In the genomic region with DNA sequence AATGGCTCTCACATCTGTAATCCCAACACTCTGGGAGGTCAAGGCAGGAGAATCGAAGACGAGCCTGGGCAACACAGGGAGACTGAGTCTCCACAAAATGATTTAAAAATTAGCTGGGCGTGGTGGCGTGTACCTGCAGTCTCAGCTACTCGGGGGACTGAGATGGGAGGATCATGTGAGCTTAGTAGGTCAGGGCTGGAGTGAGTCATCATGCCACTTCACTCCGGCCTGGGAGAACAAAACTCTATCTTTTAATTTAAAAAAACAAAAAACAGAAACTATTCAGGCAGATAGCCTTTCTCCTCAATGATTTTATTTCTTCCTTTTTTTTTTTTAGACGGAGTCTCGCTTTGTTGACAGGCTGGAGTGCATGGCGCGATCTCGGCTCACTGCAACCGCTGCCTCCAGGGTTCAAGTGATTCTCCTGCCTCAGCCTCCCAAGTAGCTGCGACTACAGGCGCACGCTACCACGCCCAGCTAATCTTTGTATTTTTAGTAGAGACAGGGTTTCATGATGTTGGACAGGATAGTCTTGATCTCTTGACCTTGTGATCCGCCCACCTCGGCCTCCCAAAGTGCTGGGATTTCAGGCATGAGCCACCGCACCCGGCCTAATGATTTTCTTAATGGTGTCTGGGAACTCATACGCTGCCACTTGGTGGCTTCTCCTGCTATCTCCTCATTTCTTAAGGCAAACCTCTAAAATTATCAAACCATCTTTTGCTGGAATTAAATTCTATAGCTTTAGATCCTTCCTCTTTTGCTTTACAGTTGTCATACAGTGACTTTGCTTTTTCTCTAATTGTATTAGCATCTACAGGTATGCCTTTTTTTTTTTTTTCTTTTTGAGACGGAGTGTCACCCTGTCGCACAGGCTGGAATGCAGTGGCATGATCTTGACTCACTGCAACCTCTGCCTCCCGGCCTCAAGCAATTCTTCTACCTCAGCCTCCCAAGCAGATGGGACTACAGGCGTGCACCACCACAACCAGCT, we compare ENCODE assay signal across 29 cellular contexts. TPM values are rescaled to one million over a fixed set of nuclear protein-coding genes. Genes with fewer than 3 reads are reported as not detected.
DNase-seq lines count a peak whose midpoint lies in the region; ATAC-seq, FAIRE-seq and TF ChIP-seq lines count a peak whose summit lies in the region.
"Had no signal": no experiment of that assay in that cellular context is flagged by ENCODE, and none has a peak within 500 bp of the region (broad histone marks: within the 10 kb centered on the region; RNA-seq: fewer than 3 reads in every experiment).

No MANE protein-coding gene starts in this region.

- POLR2A ChIA-PET in K562 (lab: Yijun Ruan, JAX) = interaction anchor here (0.9 to 1.6 kb wide), 5 partner anchors 9 to 23 kb away, joined by 3 to 5 read pairs (median 4); no protein-coding TSS in a partner anchor

- H3K27me3 ChIP-seq in K562 (ENCODE audit: control insufficient read depth in 2 of 2, insufficient read depth in 2 of 2, low read length in 2 of 2) (no peaks in the 10 kb centered on the region), testis (no peaks in the 10 kb centered on the region)
- H3K27me3 ChIP-seq: foreskin keratinocyte, heart right ventricle, uterus had no signal

- TF ChIP-seq CTCF in K562 (IDR thresholded peaks at IDR 0.05 in 2 of 3, conservative IDR thresholded peaks at IDR 0.05 in 1 of 3; ENCODE audit: insufficient read depth in 2 of 3, low read depth in 1 of 3, low read length in 3 of 3) (peak in 1 of 3 experiments; percentile 20; a peak in 1 of 6 replicates), testis (IDR thresholded peaks at IDR 0.05) (no peak)

- H3K4me3 ChIP-seq in K562 (no peak overlapping the region), testis (no peak overlapping the region)
- H3K4me3 ChIP-seq: heart right ventricle, lower lobe of right lung, mucosa of descending colon, uterus had no signal

- TF ChIP-seq EP300 in K562 (IDR thresholded peaks at IDR 0.05; ENCODE audit: low read length) = no peak

- ATAC-seq in K562 (peak; percentile 20; the same call in 2 of the 3 replicates), memory B cell (ENCODE audit: low read depth) (no peak)
- ATAC-seq: effector memory CD8-positive, alpha-beta T cell; foreskin keratinocyte; lower lobe of right lung; mucosa of descending colon; sciatic nerve had no signal

- H3K36me3 Mint-ChIP-seq in memory B cell = peaks cover 21% of the 10 kb centered on the region

- BruUV-seq in K562 (replicated peaks; lab: Mats Ljungman, UMichigan) = no TSS peak

- H3K79me2 ChIP-seq in K562 (ENCODE audit: control insufficient read depth, insufficient read depth, low read length) = peaks cover 61% of the 10 kb centered on the region

- in situ Hi-C loops in Caki2 (cut with HindIII; ENCODE audit: low pct_unique_long_range_greater_than_20kb, low sequenced_read_pairs) = no loop called here
- in situ Hi-C loops in K562 (cut with MboI) = no loop called here

- peaks cover 12 to 21% of the 10 kb centered on the region in 2 experiments; a peak in 3 of 5 replicates for H3K4me1 ChIP-seq in K562 (replicated peaks in 1 of 2; ENCODE audit: control insufficient read depth in 2 of 2, insufficient read depth in 2 of 2, low read length in 2 of 2)
- peaks cover 12% of the 10 kb centered on the region for H3K4me1 ChIP-seq in testis
- H3K4me1 ChIP-seq: foreskin keratinocyte, uterus had no signal

- H3K9me3 Mint-ChIP-seq in memory B cell = peaks cover 3% of the 10 kb centered on the region
- H3K9me3 Mint-ChIP-seq: effector memory CD8-positive, alpha-beta T cell; neural crest cell had no signal

- H3K36me3 ChIP-seq in K562 (ENCODE audit: control insufficient read depth, insufficient read depth, low read length) (no peaks in the 10 kb centered on the region; the same call in 2 of the 3 replicates), testis (ENCODE audit: low read depth, missing control alignments) (no peaks in the 10 kb centered on the region)
- H3K36me3 ChIP-seq: heart right ventricle, lower lobe of right lung, uterus had no signal

- H3K27ac ChIP-seq in K562 (ENCODE audit: extremely low read depth, low read depth, low read length) = no peak overlapping the region
- H3K27ac ChIP-seq in testis = no peak overlapping the region
- H3K27ac ChIP-seq: foreskin keratinocyte, heart right ventricle, KMS-11, lower lobe of right lung, uterus had no signal

- H3K27ac Mint-ChIP-seq in memory B cell = peak overlapping the region; percentile 74
- H3K27ac Mint-ChIP-seq: T-helper 1 cell treated with Interleukin-12 subunit alpha and Interleukin-12 subunit beta and Interleukin-4 antibody, amounts not matched to agents 30 μg/mL and 1 μg/mL, for 36 hours had no signal

- H3K9me3 ChIP-seq in K562 (replicated peaks; ENCODE audit: control insufficient read depth, insufficient read depth, low read depth, low read length) = no peaks in the 10 kb centered on the region
- H3K9me3 ChIP-seq in testis = no peaks in the 10 kb centered on the region
- H3K9me3 ChIP-seq: lower lobe of right lung, mucosa of descending colon, uterus had no signal

- H3K4me2 ChIP-seq in K562 (ENCODE audit: insufficient read depth, low read length) = no peak overlapping the region
- H3K4me2 ChIP-seq: KMS-11 had no signal

- H3K9me1 ChIP-seq in K562 (ENCODE audit: control insufficient read depth, insufficient read depth, low read length) = no peaks in the 10 kb centered on the region

- no peak for TF ChIP-seq RAD21 in K562 (CRISPR knock-in tag; conservative IDR thresholded peaks at IDR 0.05 in 1 of 2, IDR thresholded peaks at IDR 0.05 in 1 of 2)

- H3K4me3 Mint-ChIP-seq in memory B cell = no peak overlapping the region
- H3K4me3 Mint-ChIP-seq: effector memory CD8-positive, alpha-beta T cell; H9; neural crest cell; T-helper 1 cell treated with Interleukin-12 subunit alpha and Interleukin-12 subunit beta and Interleukin-4 antibody, amounts not matched to agents 30 μg/mL and 1 μg/mL, for 36 hours had no signal

- no peak for TF ChIP-seq POLR2A in K562 (conservative IDR thresholded peaks at IDR 0.05)
- no peak for TF ChIP-seq POLR2A in testis (IDR thresholded peaks at IDR 0.05)

- DNase-seq in Caki2 (ENCODE audit: low read depth) (peak; percentile 35), LHCN-M2 (ENCODE audit: low read depth) (peak; percentile 26), K562 (ENCODE audit: extremely low read depth in 1 of 4, low spot score in 3 of 4) (peak in 1 of 4 experiments; percentile 42), memory B cell (ENCODE audit: low spot score in 2 of 2) (no peak), NCI-H128 (lab: John Stamatoyannopoulos, UW; ENCODE audit: unreplicated experiment) (no peak), testis (no peak), middle frontal gyrus (ENCODE audit: extremely low spot score, low spot score) (no peak), NCI-H146 (lab: John Stamatoyannopoulos, UW) (no peak)
- DNase-seq: activated CD4-positive, alpha-beta T cell treated with anti-CD3 and anti-CD28 coated beads for 48 hours; activated CD8-positive, alpha-beta memory T cell treated with anti-CD3 and anti-CD28 coated beads for 24 hours; activated effector memory CD4-positive, alpha-beta T cell treated with anti-CD3 and anti-CD28 coated beads, Interleukin-2, amount 50 U/mL, for 16 hours; effector memory CD8-positive, alpha-beta T cell; foreskin keratinocyte; H9; heart right ventricle; lower lobe of right lung; mucosa of descending colon; NCI-H1436; NCI-H2107; NCI-H82; RPMI8226; stimulated activated CD4-positive, alpha-beta T cell treated with anti-CD3 and anti-CD28 coated beads, Interleukin-4, amount 100 ng/mL, for 4 hours; stimulated activated naive CD4-positive, alpha-beta T cell treated with Interleukin-2 at 50 U/mL for 16 hours; uterus had no signal

- H4K20me1 ChIP-seq in K562 (replicated peaks; ENCODE audit: control insufficient read depth, insufficient read depth, low read length) = no peaks in the 10 kb centered on the region

- H2AFZ ChIP-seq in K562 (ENCODE audit: low read depth, low read length) = no peak overlapping the region

- H3K4me1 Mint-ChIP-seq in memory B cell = peaks cover 33% of the 10 kb centered on the region
- H3K4me1 Mint-ChIP-seq: neural crest cell had no signal

- FAIRE-seq in K562 (lab: Jason Lieb, UNC) = no peak
- FAIRE-seq: colon had no signal

- no peak overlapping the region for H3K9ac ChIP-seq in K562 (ENCODE audit: insufficient read depth in 1 of 2, low read depth in 2 of 2, low read length in 2 of 2)
- H3K9ac ChIP-seq: KMS-11 had no signal

- CTCF ChIA-PET in K562 (lab: Yijun Ruan, JAX; ENCODE audit: low intra/inter-chr PET ratio) = no interaction called here

- intact Hi-C loops in K562 (cut with micrococcal nuclease) (no loop called here), testis (cut with DNase I; ENCODE audit: low total_unique reads) (no loop called here)

- no peaks in the 10 kb centered on the region for H3K27me3 Mint-ChIP-seq in memory B cell
- H3K27me3 Mint-ChIP-seq: effector memory CD8-positive, alpha-beta T cell had no signal

- 73% methylated on average over 25 of the region's 25 CpGs for WGBS in K562 (ENCODE audit: insufficient coverage, low coverage, missing lambda C conversion rate)
- WGBS in testis, 2 donors = 79 to 81% methylated on average over 25 of the region's 25 CpGs

TF ChIP-seq in K562, 482 proteins besides CTCF, POLR2A, EP300 and RAD21 (continues in another document):
- no peak for TF ChIP-seq PTRF (tag; IDR thresholded peaks at IDR 0.05)

RNA-seq across cellular contexts. Expression of a gene that starts 22.9 kb away (rescaled TPM):
- 20.6 and 27.6 TPM in 2 replicates for total RNA-seq in Caki2 (2014; rRNA removed; shearing (Covaris generic); ENCODE audit: low replicate concordance)
- total RNA-seq in LHCN-M2 (2014; rRNA removed) = 42.6 and 47.2 TPM in 2 replicates
- 26.8 TPM for polyA plus RNA-seq in LHCN-M2 (2012)
- 35.3 and 133 TPM in 2 replicates for total RNA-seq in K562 (2011; cell fraction: chromatin; rRNA removed; ENCODE audit: low replicate concordance)
- 16.7 and 26.2 TPM in 2 replicates for total RNA-seq in K562 (2011; cell fraction: nucleolus; rRNA removed)
- 38.6 and 52.0 TPM in 2 replicates for total RNA-seq in K562 (2011; cell fraction: nucleoplasm; rRNA removed)
- 25.3 and 28.2 TPM in 2 replicates for total RNA-seq in K562 (2014; rRNA removed)
- 38.8 and 43.1 TPM in 2 replicates for total RNA-seq in K562 (2014; rRNA removed; fragmentation: Illumina TruSeq; extraction: Trizol)
- 39.4 and 41.1 TPM in 2 replicates for total RNA-seq in K562 (2015; rRNA removed; fragmentation: Illumina TruSeq; extraction: Trizol)
- 38.8 and 44.7 TPM in 2 replicates for total RNA-seq in K562 (2021)
- 15.7 and 21.5 TPM in 2 replicates for polyA plus RNA-seq in K562 (2011; rRNA removed)
- 7.1 and 10.4 TPM in 2 replicates for polyA plus RNA-seq in K562 (2011; cell fraction: cytosol; rRNA removed)
- 17.2 and 19.5 TPM in 2 replicates for polyA plus RNA-seq in K562 (2011; cell fraction: nucleus; rRNA removed)
- polyA plus RNA-seq in K562 (2012) = 29.8 and 31.3 TPM in 2 replicates
- polyA plus RNA-seq in K562 (2014; fragmentation: Illumina TruSeq; extraction: Trizol) = 33.6 and 36.3 TPM in 2 replicates
- polyA plus RNA-seq in K562 (2014; fragmentation: Nextera tagmentation; extraction: Ambion mirVana) = 10 to 100 TPM; 27.3 to 33.3 TPM
- polyA plus RNA-seq in K562 (2014; rRNA removed) = 18.6 and 26.4 TPM in 2 replicates
- 32.2 and 34.9 TPM in 2 replicates for polyA minus RNA-seq in K562 (2011; rRNA and poly(A)+ RNA removed)
- 12.4 and 18.3 TPM in 2 replicates for polyA minus RNA-seq in K562 (2011; cell fraction: cytosol; rRNA and poly(A)+ RNA removed)
- polyA minus RNA-seq in K562 (2011; cell fraction: nucleus; rRNA and poly(A)+ RNA removed) = 21.5 and 27.9 TPM in 2 replicates
- 100 to 1,000 TPM; 181 to 293 TPM for total RNA-seq in testis
- 226 TPM for polyA plus RNA-seq in testis (ENCODE audit: insufficient read depth, low read depth, low replicate concordance)

Comparison
In these comparisons a context has a peak if more than half of its experiments do, and no peak if none do; other contexts are left out.
1. DNase-seq: peak in Caki2 (single experiment) and LHCN-M2 (single experiment); none in memory B cell (0 of 2), NCI-H128 (single experiment), testis (single experiment), middle frontal gyrus (single experiment) and NCI-H146 (single experiment).